ENCODE assay signal across 8 cellular contexts in the genomic region with DNA sequence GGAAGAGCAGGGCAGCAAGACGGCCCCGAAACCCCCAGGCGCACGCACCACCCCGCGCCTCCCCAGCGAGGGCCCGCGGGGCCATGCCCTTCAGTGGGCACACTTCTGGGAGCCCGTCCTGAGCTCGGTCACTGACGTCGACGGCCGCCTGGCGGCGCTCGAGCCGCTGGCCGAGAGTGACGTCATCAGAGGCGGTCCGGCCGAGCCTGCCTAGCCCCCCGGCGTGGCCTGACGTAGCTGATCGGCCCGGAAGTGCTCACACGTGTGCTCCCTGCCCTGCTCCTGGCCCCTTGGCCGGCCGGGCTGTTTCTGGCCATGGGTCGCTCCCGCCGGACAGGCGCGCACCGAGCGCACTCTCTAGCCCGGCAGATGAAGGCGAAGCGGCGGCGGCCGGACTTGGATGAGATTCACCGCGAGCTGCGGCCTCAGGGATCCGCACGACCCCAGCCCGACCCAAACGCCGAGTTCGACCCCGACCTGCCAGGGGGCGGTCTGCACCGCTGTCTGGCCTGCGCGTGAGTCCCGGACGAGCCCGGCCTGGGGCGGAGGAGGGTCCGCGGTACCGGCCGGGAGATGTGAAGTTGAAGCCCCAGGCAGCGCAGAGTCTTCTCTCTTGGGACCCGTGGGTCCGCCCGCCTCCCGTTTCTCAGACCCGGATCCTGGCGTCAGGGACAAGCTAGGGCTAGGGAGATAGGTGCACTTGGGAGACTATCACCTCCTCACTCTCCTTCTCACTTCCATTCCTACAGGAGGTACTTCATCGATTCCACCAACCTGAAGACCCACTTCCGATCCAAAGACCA. TPM values are rescaled to one million over a fixed set of nuclear protein-coding genes. Genes with fewer than 3 reads are reported as not detected.
DNase-seq lines count a peak whose midpoint lies in the region; ATAC-seq and TF ChIP-seq lines count a peak whose summit lies in the region.

A gene (plus strand): TSS at position 240 of the 803 bp plus-strand sequence. CDS start 76 bp downstream, at position 316.

- H4K20me1 ChIP-seq in PC-9 (ENCODE audit: insufficient read depth): no peaks in the 10 kb centered on the region

- H3K4me1 ChIP-seq in PC-9 (replicated peaks; ENCODE audit: insufficient read depth) (peaks cover 6% of the 10 kb centered on the region; the same call in 1 of the 2 replicates), esophagus (ENCODE audit: control insufficient read depth in 2 of 2, insufficient read depth in 2 of 2, low read length in 1 of 2) (peaks cover 0 to 11% of the 10 kb centered on the region in 2 donors), muscle layer of duodenum (ENCODE audit: control insufficient read depth in 1 of 2, insufficient read depth in 2 of 2, low read length in 2 of 2) (peaks cover 10 to 22% of the 10 kb centered on the region in 2 donors)

- H3K9me2 ChIP-seq in PC-9 (ENCODE audit: insufficient read depth): no peaks in the 10 kb centered on the region

- peak; percentile 86 for TF ChIP-seq CTCF in PC-9 (conservative IDR thresholded peaks at IDR 0.05)

- no peaks in the 10 kb centered on the region for H3K36me3 Mint-ChIP-seq in activated T-cell treated with anti-CD3 and anti-CD28 coated beads, Interleukin-2, amount 50 U/mL, for 4 hours (ENCODE audit: insufficient read depth)

- POLR2A ChIA-PET in PC-9 (lab: Charles Lee; ENCODE audit: unreplicated experiment): interaction anchor here (0.5 to 0.6 kb wide), 2 partner anchors 8 to 31 kb away, joined by 3 to 5 read pairs; a partner anchor contains a TSS

- peaks cover 14% of the 10 kb centered on the region for H3K4me1 Mint-ChIP-seq in activated T-cell treated with anti-CD3 and anti-CD28 coated beads, Interleukin-2, amount 50 U/mL, for 4 hours (ENCODE audit: low read depth)

- peaks cover 16% of the 10 kb centered on the region for H3K79me2 ChIP-seq in PC-9 (ENCODE audit: low read depth)

- no peaks in the 10 kb centered on the region for H3K27me3 Mint-ChIP-seq in activated T-cell treated with anti-CD3 and anti-CD28 coated beads, Interleukin-2, amount 50 U/mL, for 4 hours (ENCODE audit: low read depth)

- H3K27ac ChIP-seq in PC-9: no peak within 1 kb of the TSS
- peak within 1 kb of the TSS; percentile 63 to 87 for H3K27ac ChIP-seq in esophagus (ENCODE audit: low read depth in 2 of 2, low read length in 1 of 2)
- H3K27ac ChIP-seq in muscle layer of duodenum (ENCODE audit: low read length): peak within 1 kb of the TSS; percentile 72

- H3K4me3 Mint-ChIP-seq in activated T-cell treated with anti-CD3 and anti-CD28 coated beads, Interleukin-2, amount 50 U/mL, for 4 hours: peak within 1 kb of the TSS; percentile 93

- H3F3A ChIP-seq in PC-9 (ENCODE audit: insufficient read depth, low read depth): 0 out of 2 replicates have a peak, but pooled peaks cover 10% of the 10 kb centered on the region

- no peaks in the 10 kb centered on the region for H3K27me3 ChIP-seq in PC-9 (ENCODE audit: insufficient read depth, low read depth)
- no peaks in the 10 kb centered on the region for H3K27me3 ChIP-seq in esophagus (ENCODE audit: control insufficient read depth in 1 of 2, insufficient read depth in 2 of 2, low read length in 2 of 2)
- no peaks in the 10 kb centered on the region for H3K27me3 ChIP-seq in muscle layer of duodenum (ENCODE audit: low read depth, low read length)

- BruUV-seq in PC-9 (replicated peaks; lab: Mats Ljungman, UMichigan): TSS peak; percentile 75

- ATAC-seq in GM21515 (IDR thresholded peaks at IDR 0.05; ENCODE audit: unreplicated experiment): peak; percentile 93
- peak; percentile 92 to 93 for ATAC-seq in activated T-cell treated with anti-CD3 and anti-CD28 coated beads, Interleukin-2, amount 50 U/mL, for 4 hours

- peak within 1 kb of the TSS; percentile 96 for H3K4me2 ChIP-seq in PC-9

- CTCF ChIA-PET in PC-9 (lab: Charles Lee): interaction anchor here (1.0 to 1.4 kb wide), 4 partner anchors 14 to 247 kb away, joined by 3 to 8 read pairs (median 3); a partner anchor contains a TSS

- DNase-seq in DMS153 treated with DMSO at 0.1 percent for 48 hours (lab: John Stamatoyannopoulos, UW; ENCODE audit: unreplicated experiment): peak; percentile 93
- DNase-seq in HuH-7.5 (ENCODE audit: low spot score): peak; percentile 98
- DNase-seq in PC-9: peak; percentile 81 to 89
- DNase-seq in activated T-cell treated with anti-CD3 and anti-CD28 coated beads, Interleukin-2, amount 50 U/mL, for 4 hours: peak; percentile 86
- DNase-seq in stimulated activated CD8-positive, alpha-beta memory T cell treated with anti-CD3 and anti-CD28 coated beads, Interleukin-7, amount 100 ng/mL, for 24 hours (ENCODE audit: low read depth): peak; percentile 78

- no peaks in the 10 kb centered on the region for H3K9me3 Mint-ChIP-seq in activated T-cell treated with anti-CD3 and anti-CD28 coated beads, Interleukin-2, amount 50 U/mL, for 4 hours

- intact Hi-C loops in PC-9 (cut with micrococcal nuclease; ENCODE audit: unreplicated experiment): loop anchor here (10.0 kb wide), 2 partner anchors 245 to 275 kb away; a partner anchor contains a TSS

- 1 to 2% methylated on average over 64 to 76 of the region's 76 CpGs for WGBS in esophagus, 2 donors

- H3K36me3 ChIP-seq in PC-9 (ENCODE audit: low read depth) (no peaks in the 10 kb centered on the region), esophagus (ENCODE audit: control insufficient read depth in 2 of 2, insufficient read depth in 2 of 2, low read length in 1 of 2) (peaks cover 0 to 3% of the 10 kb centered on the region in 2 donors), muscle layer of duodenum (ENCODE audit: control insufficient read depth in 1 of 2, insufficient read depth in 2 of 2, low read length in 2 of 2) (no peaks in the 10 kb centered on the region)

- H3K4me3 ChIP-seq in PC-9 (peak within 1 kb of the TSS; percentile 99), esophagus (ENCODE audit: low read depth in 1 of 2, low read length in 2 of 2) (peak within 1 kb of the TSS; percentile 80 to 94), muscle layer of duodenum (ENCODE audit: low read depth in 1 of 2, low read length in 2 of 2) (peak within 1 kb of the TSS; percentile 79 to 89)

- H3K9me3 ChIP-seq in PC-9 (ENCODE audit: insufficient read depth, low read depth) (no peaks in the 10 kb centered on the region), esophagus (ENCODE audit: control insufficient read depth in 2 of 2, insufficient read depth in 1 of 2, low read depth in 1 of 2, low read length in 1 of 2) (no peaks in the 10 kb centered on the region), muscle layer of duodenum (ENCODE audit: control insufficient read depth in 1 of 2, low read length in 2 of 2) (no peaks in the 10 kb centered on the region)

- peak within 1 kb of the TSS; percentile 95 for H2AFZ ChIP-seq in PC-9

RNA-seq across cellular contexts. Expression of the gene that starts here (rescaled TPM):
- total RNA-seq in PC-9 (2021): 37.0 and 55.9 TPM in 2 replicates
- total RNA-seq in activated T-cell treated with anti-CD3 and anti-CD28 coated beads, Interleukin-2, amount 50 U/mL, for 4 hours: 100 to 1,000 TPM; 121 to 151 (median 139) TPM
- polyA plus RNA-seq in esophagus: 10 to 100 TPM; 42.3 to 63.3 TPM
